8 cellular contexts compared by ENCODE assay signal in the genomic region with DNA sequence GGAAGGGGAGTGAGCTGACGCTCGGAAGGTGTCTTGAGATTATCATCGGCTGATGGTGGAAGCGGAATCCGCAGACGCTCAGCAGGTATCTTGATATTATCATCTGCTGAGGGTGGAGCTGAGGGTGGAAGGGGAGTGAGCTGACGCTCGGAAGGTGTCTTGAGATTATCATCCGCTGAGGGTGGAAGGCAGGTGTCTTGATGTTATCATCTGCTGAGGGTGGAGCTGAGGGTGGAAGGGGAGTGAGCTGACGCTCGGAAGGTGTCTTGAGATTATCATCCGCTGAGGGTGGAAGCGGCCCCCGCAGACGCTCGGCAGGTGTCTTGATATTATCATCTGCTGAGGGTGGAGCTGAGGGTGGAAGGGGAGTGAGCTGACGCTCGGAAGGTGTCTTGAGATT. TPM values are rescaled to one million over a fixed set of nuclear protein-coding genes. Genes with fewer than 3 reads are reported as not detected.
A peak's percentile ranks its signal among the peaks of the same experiment; 100 is the strongest.
DNase-seq lines count a peak whose midpoint lies in the region; ATAC-seq and TF ChIP-seq lines count a peak whose summit lies in the region.
"Not testable (repeated sequence)": the region's sequence is repeated elsewhere in the genome, so short reads cannot be mapped to it uniquely, and the experiment has no call there.

No MANE protein-coding gene starts in this region.

- not testable (repeated sequence) for H3K4me1 ChIP-seq in HUES48 (ENCODE audit: control insufficient read depth, insufficient read depth, low read length); naive thymus-derived CD4-positive, alpha-beta T cell (ENCODE audit: control insufficient read depth in 2 of 2, insufficient read depth in 2 of 2, low read length in 2 of 2)

- H3K4me1 Mint-ChIP-seq in CD4-positive, alpha-beta T cell (ENCODE audit: low read depth); activated CD4-positive, alpha-beta memory T cell treated with anti-CD3 and anti-CD28 coated beads for 36 hours (ENCODE audit: low read depth); naive thymus-derived CD4-positive, alpha-beta T cell: not testable (repeated sequence)

- H3K27me3 ChIP-seq in CD4-positive, alpha-beta T cell (ENCODE audit: control insufficient read depth, insufficient read depth, low read length); naive thymus-derived CD4-positive, alpha-beta T cell (ENCODE audit: control insufficient read depth in 2 of 2, insufficient read depth in 2 of 2, low read length in 2 of 2): not testable (repeated sequence)
- H3K27me3 ChIP-seq in HUES48 (ENCODE audit: control insufficient read depth, insufficient read depth, low read length), result peaks cover 13% of the 10 kb centered on the region

- not testable (repeated sequence) for H3K9ac ChIP-seq in HUES48 (ENCODE audit: low read depth, low read length)

- H3K9me3 Mint-ChIP-seq in CD4-positive, alpha-beta T cell; activated CD4-positive, alpha-beta memory T cell treated with anti-CD3 and anti-CD28 coated beads for 36 hours; naive thymus-derived CD4-positive, alpha-beta T cell: not testable (repeated sequence)

- not testable (repeated sequence) for H3K27ac Mint-ChIP-seq in CD4-positive, alpha-beta T cell; activated CD4-positive, alpha-beta memory T cell treated with anti-CD3 and anti-CD28 coated beads for 36 hours
- peak overlapping the region in 5 of 9 donors; percentile 59 to 90 (median 81) for H3K27ac Mint-ChIP-seq in naive thymus-derived CD4-positive, alpha-beta T cell

- not testable (repeated sequence) for H3K27ac ChIP-seq in CD4-positive, alpha-beta T cell (ENCODE audit: low read depth, low read length); HUES48 (ENCODE audit: low read depth, low read length)
- H3K27ac ChIP-seq in naive thymus-derived CD4-positive, alpha-beta T cell (ENCODE audit: low read depth, low read length), result peak overlapping the region; percentile 65

- TF ChIP-seq CTCF in CD4-positive, alpha-beta T cell (IDR thresholded peaks at IDR 0.05), result not testable (repeated sequence)

- CTCF ChIA-PET in CD4-positive, alpha-beta T cell (lab: Charles Lee); activated CD4-positive, alpha-beta memory T cell treated with anti-CD3 and anti-CD28 coated beads for 36 hours (lab: Charles Lee); naive thymus-derived CD4-positive, alpha-beta T cell (lab: Charles Lee): not testable (repeated sequence)

- intact Hi-C loops in CD4-positive, alpha-beta T cell (cut with DNase I, micrococcal nuclease); activated CD4-positive, alpha-beta memory T cell treated with anti-CD3 and anti-CD28 coated beads for 36 hours (cut with micrococcal nuclease); naive thymus-derived CD4-positive, alpha-beta T cell (cut with micrococcal nuclease): not testable (repeated sequence)

- peak overlapping the region; percentile 39; the same call in 1 of the 2 replicates for H3K4me3 ChIP-seq in HUES48 (ENCODE audit: low read depth, low read length)
- H3K4me3 ChIP-seq in naive thymus-derived CD4-positive, alpha-beta T cell (ENCODE audit: low read length), result not testable (repeated sequence)

- peak overlapping the region; percentile 56 for H3K4me3 Mint-ChIP-seq in CD4-positive, alpha-beta T cell
- H3K4me3 Mint-ChIP-seq in activated CD4-positive, alpha-beta memory T cell treated with anti-CD3 and anti-CD28 coated beads for 36 hours, result not testable (repeated sequence)
- H3K4me3 Mint-ChIP-seq in naive thymus-derived CD4-positive, alpha-beta T cell, result peak overlapping the region in 7 of 10 donors; percentile 27 to 70 (median 56)

- H3K9me3 ChIP-seq in CD4-positive, alpha-beta T cell (ENCODE audit: control insufficient read depth, low read length); HUES48 (ENCODE audit: control insufficient read depth, insufficient read depth, low read length); naive thymus-derived CD4-positive, alpha-beta T cell (ENCODE audit: control insufficient read depth in 2 of 3, low read length in 3 of 3): not testable (repeated sequence)

- H3K36me3 ChIP-seq in HUES48 (ENCODE audit: control insufficient read depth, insufficient read depth, low read length); naive thymus-derived CD4-positive, alpha-beta T cell (ENCODE audit: control insufficient read depth in 2 of 3, insufficient read depth in 3 of 3, low read length in 3 of 3): not testable (repeated sequence)

- ATAC-seq in CD4-positive, alpha-beta T cell (ENCODE audit: poor library complexity); naive thymus-derived CD4-positive, alpha-beta T cell: not testable (repeated sequence)

- DNase-seq in CD4-positive, alpha-beta T cell, result peak in 4 of 10 experiments; percentile 5 to 70 (median 18)
- DNase-seq in T follicular helper cell (ENCODE audit: low read depth) (peak; percentile 48), T-helper 9 cell (peak; percentile 13)
- peak; percentile 19 for DNase-seq in activated CD4-positive, alpha-beta memory T cell treated with anti-CD3 and anti-CD28 coated beads for 36 hours
- peak; percentile 25 for DNase-seq in activated naive CD4-positive, alpha-beta T cell treated with Interleukin-2 at 50 U/mL for 16 hours
- peak; percentile 30 for DNase-seq in effector CD4-positive, alpha-beta T cell
- DNase-seq in naive thymus-derived CD4-positive, alpha-beta T cell, result peak in 7 of 9 donors; percentile 45 to 84 (median 61)

- POLR2A ChIA-PET in CD4-positive, alpha-beta T cell (lab: Charles Lee); activated CD4-positive, alpha-beta memory T cell treated with anti-CD3 and anti-CD28 coated beads for 36 hours (lab: Charles Lee); naive thymus-derived CD4-positive, alpha-beta T cell (lab: Charles Lee): not testable (repeated sequence)

- not testable (repeated sequence) for H3K36me3 Mint-ChIP-seq in CD4-positive, alpha-beta T cell (ENCODE audit: low read depth); activated CD4-positive, alpha-beta memory T cell treated with anti-CD3 and anti-CD28 coated beads for 36 hours; naive thymus-derived CD4-positive, alpha-beta T cell

- H3K27me3 Mint-ChIP-seq in CD4-positive, alpha-beta T cell; activated CD4-positive, alpha-beta memory T cell treated with anti-CD3 and anti-CD28 coated beads for 36 hours; naive thymus-derived CD4-positive, alpha-beta T cell: not testable (repeated sequence)

RNA-seq across cellular contexts. Expression of a gene that starts 21.2 kb away (rescaled TPM):
- total RNA-seq in CD4-positive, alpha-beta T cell, result 100 to 1,000 TPM; 185 to 206 TPM
- total RNA-seq in activated CD4-positive, alpha-beta memory T cell treated with anti-CD3 and anti-CD28 coated beads for 36 hours, result 10 to 100 TPM; 85.2 to 92.7 TPM
- total RNA-seq in naive thymus-derived CD4-positive, alpha-beta T cell, result 100 to 1,000 TPM; 221 to 409 (median 232) TPM
- polyA plus RNA-seq in naive thymus-derived CD4-positive, alpha-beta T cell, result 1 to 10 TPM; 5.1 to 5.3 TPM
